ENCODE assay signal across 18 cellular contexts in genomic region chr14:91843437-91843836, GRCh38. TPM values are rescaled to one million over a fixed set of nuclear protein-coding genes. Genes with fewer than 3 reads are reported as not detected.
"Had no signal": no experiment of that assay in that cellular context is flagged by ENCODE, and none has a peak within 500 bp of the region (broad histone marks: within the 10 kb centered on the region; RNA-seq: fewer than 3 reads in every experiment).

No MANE protein-coding gene starts in this region.

- H3K27ac Mint-ChIP-seq: endodermal cell; natural killer cell; stimulated activated naive CD8-positive, alpha-beta T cell treated with anti-CD3 and anti-CD28 coated beads, Interleukin-15, Interleukin-2, amounts not matched to agents 100 ng/mL and 50 ng/mL, for 24 hours had no signal

- ATAC-seq: left cardiac atrium, lower lobe of right lung, natural killer cell had no signal

- H3K4me3 Mint-ChIP-seq: endodermal cell; natural killer cell; neural crest cell; stimulated activated naive CD8-positive, alpha-beta T cell treated with anti-CD3 and anti-CD28 coated beads, Interleukin-15, Interleukin-2, amounts not matched to agents 100 ng/mL and 50 ng/mL, for 24 hours had no signal

- DNase-seq: effector CD4-positive, alpha-beta T cell; endodermal cell; erythroblast; foreskin melanocyte; head of caudate nucleus; kidney; left cardiac atrium; left ventricle myocardium inferior; lower lobe of right lung; mesendoderm; natural killer cell; posterior cingulate gyrus; sigmoid colon; stimulated activated CD4-positive, alpha-beta T cell treated with anti-CD3 and anti-CD28 coated beads, Interleukin-2, amount 100 ng/mL, for 24 hours; tibial artery had no signal

- H3K9me3 Mint-ChIP-seq: endodermal cell; natural killer cell; neural crest cell; stimulated activated naive CD8-positive, alpha-beta T cell treated with anti-CD3 and anti-CD28 coated beads, Interleukin-15, Interleukin-2, amounts not matched to agents 100 ng/mL and 50 ng/mL, for 24 hours had no signal

- H3K27me3 Mint-ChIP-seq: stimulated activated naive CD8-positive, alpha-beta T cell treated with anti-CD3 and anti-CD28 coated beads, Interleukin-15, Interleukin-2, amounts not matched to agents 100 ng/mL and 50 ng/mL, for 24 hours had no signal

- H3K4me1 Mint-ChIP-seq: endodermal cell, neural crest cell had no signal

RNA-seq across cellular contexts. Expression of gene TC2N, which starts 23.9 kb away (rescaled TPM):
- total RNA-seq: neural crest cell had no signal
- polyA plus RNA-seq: endothelial cell of umbilical vein had no signal
